9 cellular contexts compared by ENCODE assay signal in the genomic region with DNA sequence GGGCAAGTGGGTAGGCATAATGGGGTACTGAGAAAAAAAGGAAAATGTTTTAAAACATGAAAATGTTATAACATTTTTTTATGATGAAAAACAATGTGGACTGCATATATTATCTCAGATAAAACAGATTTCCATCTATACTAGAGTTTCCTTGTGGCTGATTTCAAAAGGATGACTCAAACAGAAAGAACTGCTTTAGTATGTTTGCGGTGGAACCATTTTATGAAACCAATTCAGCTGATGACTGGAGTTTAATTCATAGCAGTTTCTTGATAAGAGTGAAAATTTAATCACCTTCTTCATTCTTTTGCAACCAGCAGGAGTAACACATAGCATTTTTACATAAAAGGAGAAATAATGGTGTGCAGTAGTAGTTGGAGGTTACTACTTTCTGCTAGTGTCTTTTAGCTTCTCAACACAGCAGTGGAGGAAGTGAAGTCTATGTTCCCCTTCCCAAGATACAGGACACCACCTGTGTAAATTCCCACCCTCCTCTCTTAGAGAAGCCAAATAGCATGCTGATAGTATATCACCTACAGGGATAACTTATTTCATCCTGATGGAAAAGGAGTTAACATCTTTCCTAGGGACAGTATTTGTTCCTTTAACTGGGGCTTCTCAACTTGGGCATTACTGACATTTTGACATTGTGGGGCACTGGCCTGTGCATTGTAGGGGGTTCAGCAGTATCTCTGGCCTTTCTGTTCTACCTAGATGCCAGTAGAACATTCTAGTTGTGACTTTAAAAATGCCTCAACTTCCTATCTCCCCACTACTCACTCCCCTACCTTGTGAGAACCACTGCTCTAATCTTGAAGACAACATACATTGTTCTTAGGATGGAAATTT. TPM values are rescaled to one million over a fixed set of nuclear protein-coding genes. Genes with fewer than 3 reads are reported as not detected.
DNase-seq lines count a peak whose midpoint lies in the region; ATAC-seq, FAIRE-seq and TF ChIP-seq lines count a peak whose summit lies in the region.
"Had no signal": no experiment of that assay in that cellular context is flagged by ENCODE, and none has a peak within 500 bp of the region (broad histone marks: within the 10 kb centered on the region; RNA-seq: fewer than 3 reads in every experiment).

No MANE protein-coding gene starts in this region.

- no peak for FAIRE-seq in pancreas (lab: Jason Lieb, UNC)

- peaks cover 82% of the 10 kb centered on the region for H3K36me3 ChIP-seq in DOHH2 (ENCODE audit: control insufficient read depth, low read length)
- no peaks in the 10 kb centered on the region for H3K36me3 ChIP-seq in pancreas

- WGBS in pancreas, 2 donors: 41 to 54% methylated on average over 1 of the region's 1 CpG

- DNase-seq in LoVo (ENCODE audit: low spot score) (peak; percentile 78), pancreas (peak in 3 of 6 donors; percentile 33 to 74 (median 66)), NCI-H345 treated with DMSO at 0.1 percent for 48 hours (lab: John Stamatoyannopoulos, UW; ENCODE audit: unreplicated experiment) (no peak), NCI-H2081 treated with DMSO at 0.1 percent for 48 hours (lab: John Stamatoyannopoulos, UW) (no peak), NCI-H748 (lab: John Stamatoyannopoulos, UW; ENCODE audit: unreplicated experiment) (no peak)
- peak; percentile 34 for DNase-seq in central memory CD4-positive, alpha-beta T cell
- DNase-seq: left cardiac atrium had no signal

- TF ChIP-seq CTCF in DOHH2 (IDR thresholded peaks at IDR 0.05; ENCODE audit: low read depth, low read length, poor library complexity, severe bottlenecking) (no peak), pancreas (IDR thresholded peaks at IDR 0.05) (no peak)

- H3K79me2 ChIP-seq in DOHH2 (ENCODE audit: control insufficient read depth, low read length): peaks cover 100% of the 10 kb centered on the region

- H4K20me1 ChIP-seq in DOHH2 (ENCODE audit: control insufficient read depth, insufficient read depth, low read depth, low read length): peaks cover 6% of the 10 kb centered on the region

- H3K4me3 ChIP-seq in DOHH2 (ENCODE audit: low read length) (peak overlapping the region; percentile 17), pancreas (no peak overlapping the region)

- peak overlapping the region; percentile 49 for H3K27ac ChIP-seq in DOHH2 (ENCODE audit: low read depth, low read length)
- peak overlapping the region in 3 of 4 donors; percentile 20 to 82 (median 81) for H3K27ac ChIP-seq in pancreas

- ATAC-seq in GM21423 (IDR thresholded peaks at IDR 0.05; ENCODE audit: unreplicated experiment) (peak; percentile 46), pancreas (peak; percentile 74 to 87 (median 84))

- intact Hi-C loops in pancreas (cut with DNase I): no loop called here

- H3F3A ChIP-seq in DOHH2 (ENCODE audit: control insufficient read depth, insufficient read depth): peaks cover 37% of the 10 kb centered on the region

- H3K9me2 ChIP-seq in DOHH2 (replicated peaks; ENCODE audit: control insufficient read depth, low read length): no peaks in the 10 kb centered on the region

- H3K27me3 ChIP-seq in DOHH2 (ENCODE audit: control insufficient read depth, low read length): no peaks in the 10 kb centered on the region
- H3K27me3 ChIP-seq in pancreas: no peaks in the 10 kb centered on the region

- H3K9me3 ChIP-seq in DOHH2 (ENCODE audit: control insufficient read depth, insufficient read depth, low read length) (no peaks in the 10 kb centered on the region), pancreas (no peaks in the 10 kb centered on the region)

- H3K4me2 ChIP-seq in DOHH2 (ENCODE audit: low read length): peak overlapping the region; percentile 42

- peaks cover 98% of the 10 kb centered on the region for H3K4me1 ChIP-seq in DOHH2 (ENCODE audit: control insufficient read depth, low read length)
- peaks cover 43 to 72% (median 66%) of the 10 kb centered on the region in 3 donors for H3K4me1 ChIP-seq in pancreas

RNA-seq across cellular contexts. Expression of a gene that starts 29.9 kb away (rescaled TPM):
- 10 to 100 TPM in 4 of 6 donors, 1 to 10 TPM in 2; 5.5 to 15.9 (median 11.3) TPM for total RNA-seq in pancreas
- 1 to 10 TPM; 5.7 to 8.0 TPM for polyA plus RNA-seq in pancreas

Comparison
In these comparisons a context has a peak if more than half of its experiments do, and no peak if none do; other contexts are left out.
1. DNase-seq: peak in LoVo (single experiment) and central memory CD4-positive, alpha-beta T cell (single experiment); none in NCI-H345 treated with DMSO at 0.1 percent for 48 hours (single experiment), NCI-H2081 treated with DMSO at 0.1 percent for 48 hours (single experiment) and NCI-H748 (single experiment).